In genomic region chr12:123958462-123958861, GRCh38 we compare ENCODE assay signal across 17 cellular contexts.
"Had no signal": no experiment of that assay in that cellular context is flagged by ENCODE, and none has a peak within 500 bp of the region (broad histone marks: within the 10 kb centered on the region; RNA-seq: fewer than 3 reads in every experiment).

No MANE protein-coding gene starts in this region.

- H3K27me3 ChIP-seq: sigmoid colon, spleen, stomach, vagina had no signal

- H3K4me1 ChIP-seq: sigmoid colon, spleen, vagina had no signal

- H3K9me3 ChIP-seq: sigmoid colon, SK-N-SH, spleen, stomach, vagina had no signal

- DNase-seq: activated CD4-positive, alpha-beta T cell treated with anti-CD3 and anti-CD28 coated beads for 1 hour; activated CD4-positive, alpha-beta T cell treated with anti-CD3 and anti-CD28 coated beads, Interleukin-2, amount 50 U/mL, for 48 hours; activated CD8-positive, alpha-beta memory T cell treated with anti-CD3 and anti-CD28 coated beads, Interleukin-2, amount 10 ng/mL, durations not matched to agents 7 days and 5 days; activated effector memory CD4-positive, alpha-beta T cell treated with Interleukin-2 at 50 U/mL for 16 hours; activated naive CD4-positive, alpha-beta T cell treated with anti-CD3 and anti-CD28 coated beads, Interleukin-2, amount 50 U/mL, for 16 hours; activated T-cell treated with anti-CD3 and anti-CD28 coated beads, Interleukin-2, amount 50 U/mL, for 24 hours; hypothalamus; sigmoid colon; SK-N-SH; spleen; stimulated activated CD4-positive, alpha-beta T cell treated with anti-CD3 and anti-CD28 coated beads, Interleukin-1b, Interleukin-23, amount 100 ng/mL, for 48 hours; stomach; T-cell; T1000 had no signal

- H3K4me3 ChIP-seq: sigmoid colon, spleen, stomach, vagina had no signal

- ATAC-seq: activated CD8-positive, alpha-beta memory T cell treated with anti-CD3 and anti-CD28 coated beads, Interleukin-2, amount 10 ng/mL, durations not matched to agents 7 days and 5 days; esophagus mucosa; T-cell had no signal

- H3K27ac ChIP-seq: spleen, vagina, VCaP had no signal
